9 cellular contexts compared by ENCODE assay signal in genomic region chr20:50844430-50845100, GRCh38. TPM values are rescaled to one million over a fixed set of nuclear protein-coding genes. Genes with fewer than 3 reads are reported as not detected.
DNase-seq lines count a peak whose midpoint lies in the region; ATAC-seq and TF ChIP-seq lines count a peak whose summit lies in the region.
"Had no signal": no experiment of that assay in that cellular context is flagged by ENCODE, and none has a peak within 500 bp of the region (broad histone marks: within the 10 kb centered on the region; RNA-seq: fewer than 3 reads in every experiment).

No MANE protein-coding gene starts in this region.

- peak in 6 of 7 experiments; percentile 43 to 78 (median 52) for DNase-seq in CD8-positive, alpha-beta T cell
- peak; percentile 67 to 74 for DNase-seq in activated T-cell treated with anti-CD3 and anti-CD28 coated beads, Interleukin-2, amount 50 U/mL, for 48 hours
- no peak for DNase-seq in natural killer cell treated with Interleukin-12 subunit alpha and Interleukin-12 subunit beta and Interleukin-15 and Interleukin-18, amount 100 ng/mL, for 72 hours (ENCODE audit: low spot score)
- DNase-seq in NCI-H345 treated with DMSO at 0.1 percent for 48 hours (lab: John Stamatoyannopoulos, UW; ENCODE audit: unreplicated experiment) (no peak), T1000 (lab: John Stamatoyannopoulos, UW) (no peak), CD1c-positive myeloid dendritic cell (ENCODE audit: extremely low spot score) (no peak)

- peaks cover 69% of the 10 kb centered on the region for H3K36me3 Mint-ChIP-seq in CD8-positive, alpha-beta T cell
- H3K36me3 Mint-ChIP-seq in natural killer cell treated with Interleukin-12 subunit alpha and Interleukin-12 subunit beta and Interleukin-15 and Interleukin-18, amount 100 ng/mL, for 72 hours, result no peaks in the 10 kb centered on the region

- H3K27ac Mint-ChIP-seq in CD8-positive, alpha-beta T cell, result peak overlapping the region; percentile 62
- no peak overlapping the region for H3K27ac Mint-ChIP-seq in natural killer cell treated with Interleukin-12 subunit alpha and Interleukin-12 subunit beta and Interleukin-15 and Interleukin-18, amount 100 ng/mL, for 72 hours
- H3K27ac Mint-ChIP-seq: immature natural killer cell had no signal

- peaks cover 14% of the 10 kb centered on the region for H3K4me1 Mint-ChIP-seq in CD8-positive, alpha-beta T cell (ENCODE audit: low read depth)
- H3K4me1 Mint-ChIP-seq in natural killer cell treated with Interleukin-12 subunit alpha and Interleukin-12 subunit beta and Interleukin-15 and Interleukin-18, amount 100 ng/mL, for 72 hours (ENCODE audit: low read depth in 2 of 2), result peaks cover 2 to 6% of the 10 kb centered on the region in 2 donors

- peaks cover 9% of the 10 kb centered on the region for H3K36me3 ChIP-seq in CD8-positive, alpha-beta T cell (ENCODE audit: insufficient read depth, low read length)

- no peak for TF ChIP-seq CTCF in CD8-positive, alpha-beta T cell (IDR thresholded peaks at IDR 0.05)

- peak; percentile 92 for ATAC-seq in CD8-positive, alpha-beta T cell
- ATAC-seq in GM19395 (IDR thresholded peaks at IDR 0.05; ENCODE audit: unreplicated experiment) (peak; percentile 92), HG03378 (IDR thresholded peaks at IDR 0.05; ENCODE audit: unreplicated experiment) (peak; percentile 91)
- ATAC-seq in natural killer cell treated with Interleukin-12 subunit alpha and Interleukin-12 subunit beta and Interleukin-15 and Interleukin-18, amount 100 ng/mL, for 72 hours, result peak; percentile 67 to 97

- H3K4me1 ChIP-seq in CD8-positive, alpha-beta T cell (ENCODE audit: insufficient read depth, low read length), result no peaks in the 10 kb centered on the region

- H3K27me3 ChIP-seq in CD8-positive, alpha-beta T cell (ENCODE audit: insufficient read depth, low read length), result no peaks in the 10 kb centered on the region

- intact Hi-C loops in CD8-positive, alpha-beta T cell (cut with DNase I, micrococcal nuclease), result no loop called here

- H3K27me3 Mint-ChIP-seq in CD8-positive, alpha-beta T cell (ENCODE audit: low read depth), result no peaks in the 10 kb centered on the region
- no peaks in the 10 kb centered on the region for H3K27me3 Mint-ChIP-seq in natural killer cell treated with Interleukin-12 subunit alpha and Interleukin-12 subunit beta and Interleukin-15 and Interleukin-18, amount 100 ng/mL, for 72 hours

- no peaks in the 10 kb centered on the region for H3K9me3 ChIP-seq in CD8-positive, alpha-beta T cell (ENCODE audit: low read length)

- H3K4me3 Mint-ChIP-seq in CD8-positive, alpha-beta T cell, result no peak overlapping the region
- peak overlapping the region; percentile 23 for H3K4me3 Mint-ChIP-seq in natural killer cell treated with Interleukin-12 subunit alpha and Interleukin-12 subunit beta and Interleukin-15 and Interleukin-18, amount 100 ng/mL, for 72 hours
- H3K4me3 Mint-ChIP-seq: immature natural killer cell had no signal

- CTCF ChIA-PET in CD8-positive, alpha-beta T cell (lab: Charles Lee), result interaction anchor here (1.0 kb wide), 1 partner anchor 50 kb away, joined by 3 read pairs; no protein-coding TSS in a partner anchor

- H3K9me3 Mint-ChIP-seq in CD8-positive, alpha-beta T cell, result no peaks in the 10 kb centered on the region
- no peaks in the 10 kb centered on the region for H3K9me3 Mint-ChIP-seq in natural killer cell treated with Interleukin-12 subunit alpha and Interleukin-12 subunit beta and Interleukin-15 and Interleukin-18, amount 100 ng/mL, for 72 hours
- H3K9me3 Mint-ChIP-seq: immature natural killer cell had no signal

- H3K27ac ChIP-seq in CD8-positive, alpha-beta T cell (ENCODE audit: low read depth, low read length), result no peak overlapping the region

- POLR2A ChIA-PET in CD8-positive, alpha-beta T cell (lab: Charles Lee), result no interaction called here

- H3K4me3 ChIP-seq in CD8-positive, alpha-beta T cell (ENCODE audit: low read depth, low read length), result no peak overlapping the region

RNA-seq across cellular contexts. Expression of gene BCAS4, which starts 49.7 kb away (rescaled TPM):
- total RNA-seq in CD8-positive, alpha-beta T cell, result 10 to 100 TPM; 29.4 to 32.3 TPM
- 10 to 100 TPM in 1 of 2 donors, 1 to 10 TPM in 1; 6.7 to 15.0 TPM for total RNA-seq in natural killer cell treated with Interleukin-12 subunit alpha and Interleukin-12 subunit beta and Interleukin-15 and Interleukin-18, amount 100 ng/mL, for 72 hours

Comparison
In these comparisons a context has a peak if more than half of its experiments do, and no peak if none do; other contexts are left out.
1. DNase-seq: peak in CD8-positive, alpha-beta T cell (6 of 7) and activated T-cell treated with anti-CD3 and anti-CD28 coated beads, Interleukin-2, amount 50 U/mL, for 48 hours (2 of 2); none in natural killer cell treated with Interleukin-12 subunit alpha and Interleukin-12 subunit beta and Interleukin-15 and Interleukin-18, amount 100 ng/mL, for 72 hours (single experiment), NCI-H345 treated with DMSO at 0.1 percent for 48 hours (single experiment), T1000 (single experiment) and CD1c-positive myeloid dendritic cell (single experiment).
2. Peak in every context shown above with its lines, with median percentiles within 50 percentile points of each other: ATAC-seq.